In genomic region chr13:111429064-111429558, GRCh38 we compare ENCODE assay signal across 8 cellular contexts.
A peak's percentile ranks its signal among the peaks of the same experiment; 100 is the strongest.
DNase-seq lines count a peak whose midpoint lies in the region; ATAC-seq and TF ChIP-seq lines count a peak whose summit lies in the region.

No MANE protein-coding gene starts in this region.

- CTCF ChIA-PET in Caco-2 (lab: Charles Lee): interaction anchor here (0.6 to 1.3 kb wide), 3 partner anchors 11 to 110 kb away, joined by 3 to 10 read pairs (median 4); no protein-coding TSS in a partner anchor

- intact Hi-C loops in Caco-2 (cut with micrococcal nuclease; ENCODE audit: unreplicated experiment): no loop called here

- BruUV-seq in Caco-2 (replicated peaks; lab: Mats Ljungman, UMichigan): no TSS peak

- H3K27me3 ChIP-seq in Caco-2 (replicated peaks; ENCODE audit: control insufficient read depth, insufficient read depth, low read length): peaks cover 3% of the 10 kb centered on the region; the same call in 1 of the 2 replicates
- H3K27me3 ChIP-seq in MG63: no peaks in the 10 kb centered on the region
- no peaks in the 10 kb centered on the region for H3K27me3 ChIP-seq in foreskin keratinocyte

- peak; percentile 72 to 73 for DNase-seq in Caco-2
- DNase-seq in MG63: peak; percentile 14
- peak; percentile 38 to 55 for DNase-seq in activated CD4-positive, alpha-beta T cell treated with anti-CD3 and anti-CD28 coated beads, Interleukin-2, amount 50 U/mL, for 48 hours
- DNase-seq in foreskin keratinocyte: no peak
- DNase-seq in retinal pigment epithelial cell (ENCODE audit: low read depth): no peak
- DNase-seq in T1000 (lab: John Stamatoyannopoulos, UW): no peak

- 0 out of 2 replicates have a peak, but pooled peaks cover 5% of the 10 kb centered on the region for H3K4me1 ChIP-seq in Caco-2
- no peaks in the 10 kb centered on the region for H3K4me1 ChIP-seq in foreskin keratinocyte

- H3K27ac ChIP-seq in foreskin keratinocyte: no peak overlapping the region

- peaks cover 26% of the 10 kb centered on the region for H3K27me3 Mint-ChIP-seq in Caco-2 (ENCODE audit: insufficient read depth, unreplicated experiment)

- no peaks in the 10 kb centered on the region for H3K36me3 Mint-ChIP-seq in Caco-2 (ENCODE audit: insufficient read depth, unreplicated experiment)

- POLR2A ChIA-PET in Caco-2 (lab: Charles Lee): no interaction called here

- peak; percentile 73 for ATAC-seq in GM21367 (IDR thresholded peaks at IDR 0.05; ENCODE audit: unreplicated experiment)
- ATAC-seq in foreskin keratinocyte: peak; percentile 54
- no peak for ATAC-seq in GM21737 (IDR thresholded peaks at IDR 0.05; ENCODE audit: unreplicated experiment)

- H3K36me3 ChIP-seq in Caco-2 (ENCODE audit: control insufficient read depth, insufficient read depth, low read length) (no peaks in the 10 kb centered on the region), MG63 (no peaks in the 10 kb centered on the region)

- no peak overlapping the region for H3K27ac Mint-ChIP-seq in Caco-2 (ENCODE audit: unreplicated experiment)

- H3K4me1 Mint-ChIP-seq in Caco-2 (ENCODE audit: low read depth, unreplicated experiment): no peaks in the 10 kb centered on the region

- H3K4me3 ChIP-seq in Caco-2 (ENCODE audit: low read depth, low read length) (no peak overlapping the region), MG63 (no peak overlapping the region), retinal pigment epithelial cell (ENCODE audit: low read length) (no peak overlapping the region)

- no peaks in the 10 kb centered on the region for H3K9me3 Mint-ChIP-seq in Caco-2 (ENCODE audit: unreplicated experiment)

- H3K9me3 ChIP-seq in Caco-2 (no peaks in the 10 kb centered on the region), MG63 (no peaks in the 10 kb centered on the region)

- peak; percentile 71 to 77 for TF ChIP-seq CTCF in Caco-2 (IDR thresholded peaks at IDR 0.05; ENCODE audit: insufficient read depth in 1 of 2, low read depth in 1 of 2, low read length in 1 of 2, severe bottlenecking in 1 of 2, unreplicated experiment in 1 of 2)
- TF ChIP-seq CTCF in foreskin keratinocyte (conservative IDR thresholded peaks at IDR 0.05): peak; percentile 50
- peak; percentile 51 for TF ChIP-seq CTCF in retinal pigment epithelial cell (conservative IDR thresholded peaks at IDR 0.05; ENCODE audit: low read depth, low read length)

- H3K4me3 Mint-ChIP-seq in Caco-2 (ENCODE audit: unreplicated experiment): peak overlapping the region; percentile 13

Comparison
In these comparisons a context has a peak if more than half of its experiments do, and no peak if none do; other contexts are left out.
1. DNase-seq: peak in Caco-2 (2 of 2), MG63 (single experiment) and activated CD4-positive, alpha-beta T cell treated with anti-CD3 and anti-CD28 coated beads, Interleukin-2, amount 50 U/mL, for 48 hours (2 of 2); none in foreskin keratinocyte (0 of 2), retinal pigment epithelial cell (single experiment) and T1000 (single experiment).
2. Peak in every context shown above with its lines, with median percentiles within 50 percentile points of each other: CTCF ChIP-seq.